Comparison of ENCODE assay signal across 10 cellular contexts in the genomic region with DNA sequence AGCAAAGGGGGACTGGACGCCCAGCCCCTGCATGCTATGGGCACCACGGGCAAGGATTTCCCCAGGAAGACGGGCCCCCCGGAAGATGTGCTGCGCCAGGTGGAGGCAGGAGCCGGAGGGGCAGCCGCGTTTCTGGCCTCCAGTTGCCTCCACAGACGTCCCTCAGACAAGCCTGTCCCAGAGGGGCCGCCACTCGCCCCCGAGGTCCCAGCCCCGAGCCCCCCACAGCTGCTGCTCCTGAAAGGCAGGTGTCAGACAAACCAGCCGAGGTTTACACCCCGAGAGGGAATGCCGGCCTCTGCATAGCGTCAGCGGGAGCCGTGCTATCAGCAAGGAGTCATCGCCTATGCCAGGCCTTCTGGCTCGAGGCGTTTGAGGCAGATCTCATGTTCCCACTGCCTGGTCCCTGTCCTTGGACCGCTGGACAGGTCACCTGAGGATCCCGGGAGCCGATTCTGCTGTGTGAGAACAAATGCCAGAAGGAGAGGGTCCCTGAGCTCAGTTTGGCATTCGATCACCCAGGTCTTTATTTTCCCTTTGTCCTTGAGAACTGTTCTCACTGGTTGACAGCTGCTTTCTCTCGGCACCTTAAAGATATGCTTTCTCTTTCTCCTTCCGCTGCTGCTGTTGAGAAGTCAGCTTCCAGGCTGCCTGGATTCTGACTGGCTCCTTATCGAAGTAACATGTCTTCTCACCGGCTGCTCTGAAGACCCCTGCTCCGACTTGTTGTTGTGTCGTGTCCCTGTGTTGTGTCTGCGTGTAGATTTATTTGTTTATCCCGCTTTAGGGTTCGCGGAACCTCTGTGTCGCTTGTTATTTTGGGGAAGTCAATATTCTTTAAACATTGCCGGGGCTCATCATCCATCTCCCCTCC. TPM values are rescaled to one million over a fixed set of nuclear protein-coding genes. Genes with fewer than 3 reads are reported as not detected.
DNase-seq lines count a peak whose midpoint lies in the region; ATAC-seq, FAIRE-seq and TF ChIP-seq lines count a peak whose summit lies in the region.
"Had no signal": no experiment of that assay in that cellular context is flagged by ENCODE, and none has a peak within 500 bp of the region (broad histone marks: within the 10 kb centered on the region; RNA-seq: fewer than 3 reads in every experiment).

No MANE protein-coding gene starts in this region.

- H3K4me2 ChIP-seq in HepG2 (ENCODE audit: low read depth, low read length), result peak overlapping the region; percentile 3; the same call in 1 of the 2 replicates

- TF ChIP-seq EP300 in HepG2 (IDR thresholded peaks at IDR 0.05; ENCODE audit: low read depth in 2 of 2, low read length in 2 of 2), result no peak
- no peak for TF ChIP-seq EP300 in HepG2 (CRISPR knock-in tag; IDR thresholded peaks at IDR 0.05; ENCODE audit: borderline replicate concordance)
- no peak for TF ChIP-seq EP300 in transverse colon (IDR thresholded peaks at IDR 0.05; ENCODE audit: low read depth)

- H3K36me3 Mint-ChIP-seq in activated CD4-positive, alpha-beta T cell treated with anti-CD3 and anti-CD28 coated beads, Interleukin-2, amount 10 ng/mL, durations not matched to agents 7 days and 5 days (ENCODE audit: low read depth), result no peaks in the 10 kb centered on the region
- H3K36me3 Mint-ChIP-seq: activated naive CD4-positive, alpha-beta T cell treated with anti-CD3 and anti-CD28 coated beads, Interleukin-2, amount 50 U/mL, for 72 hours had no signal

- H3K4me3 Mint-ChIP-seq in activated CD4-positive, alpha-beta T cell treated with anti-CD3 and anti-CD28 coated beads, Interleukin-2, amount 10 ng/mL, durations not matched to agents 7 days and 5 days, result no peak overlapping the region

- FAIRE-seq in HepG2 (lab: Jason Lieb, UNC), result no peak

- DNase-seq in activated CD4-positive, alpha-beta T cell treated with anti-CD3 and anti-CD28 coated beads for 1 hour, result peak; percentile 5
- DNase-seq in activated CD4-positive, alpha-beta T cell treated with anti-CD3 and anti-CD28 coated beads, Interleukin-2, amount 10 ng/mL, durations not matched to agents 7 days and 5 days, result no peak
- DNase-seq in body of pancreas (peak; percentile 25 to 49 (median 42)), HepG2 (ENCODE audit: low spot score) (no peak), transverse colon (peak; percentile 8), NCI-H1694 (lab: John Stamatoyannopoulos, UW) (no peak), AG20443 (ENCODE audit: low spot score) (no peak)
- DNase-seq: NCI-H1436 treated with DMSO at 0.1 percent for 48 hours had no signal

- H3K36me3 ChIP-seq in body of pancreas (replicated peaks in 1 of 2; ENCODE audit: insufficient read depth in 1 of 2, low read depth in 2 of 2) (no peaks in the 10 kb centered on the region), HepG2 (replicated peaks in 1 of 2; ENCODE audit: control insufficient read depth in 1 of 2, insufficient read depth in 2 of 2, low read length in 2 of 2) (no peaks in the 10 kb centered on the region), transverse colon (no peaks in the 10 kb centered on the region)

- POLR2A ChIA-PET in activated CD4-positive, alpha-beta T cell treated with anti-CD3 and anti-CD28 coated beads, Interleukin-2, amount 10 ng/mL, durations not matched to agents 7 days and 5 days (lab: Charles Lee), result no interaction called here
- POLR2A ChIA-PET in HepG2 (lab: Yijun Ruan, JAX), result no interaction called here

- H3K4me1 ChIP-seq in body of pancreas (peaks cover 3% of the 10 kb centered on the region), HepG2 (ENCODE audit: insufficient read depth, low read length) (peaks cover 10% of the 10 kb centered on the region; the same call in 1 of the 2 replicates), transverse colon (peaks cover 0 to 4% (median 0%) of the 10 kb centered on the region in 4 donors)

- peak; percentile 73 for ATAC-seq in body of pancreas
- ATAC-seq in HepG2, result peak; percentile 35
- ATAC-seq in HG02763 (IDR thresholded peaks at IDR 0.05; ENCODE audit: unreplicated experiment), result no peak

- in situ Hi-C loops in HepG2 (cut with HindIII; ENCODE audit: extremely low pct_ligation_motif_present, low pct_unique_long_range_greater_than_20kb), result no loop called here
- in situ Hi-C loops in transverse colon (cut with MboI; ENCODE audit: low pct_ligation_motif_present in 1 of 4, low pct_unique_long_range_greater_than_20kb in 1 of 4, low sequenced_read_pairs in 3 of 4), result no loop called here

- CTCF ChIA-PET in activated CD4-positive, alpha-beta T cell treated with anti-CD3 and anti-CD28 coated beads, Interleukin-2, amount 10 ng/mL, durations not matched to agents 7 days and 5 days (lab: Charles Lee), result interaction anchor here (2.3 kb wide), 1 partner anchor 13 kb away, joined by 10 read pairs; no protein-coding TSS in a partner anchor
- CTCF ChIA-PET in HepG2 (lab: Yijun Ruan, JAX; ENCODE audit: low intra/inter-chr PET ratio, low total read pairs), result no interaction called here

- BruUV-seq in HepG2 (replicated peaks; lab: Mats Ljungman, UMichigan), result no TSS peak

- H3K9me3 ChIP-seq in body of pancreas (no peaks in the 10 kb centered on the region), HepG2 (ENCODE audit: low read length) (no peaks in the 10 kb centered on the region), transverse colon (no peaks in the 10 kb centered on the region)

- intact Hi-C loops in body of pancreas (cut with DNase I), result no loop called here
- intact Hi-C loops in HepG2 (cut with micrococcal nuclease; ENCODE audit: unreplicated experiment), result no loop called here
- intact Hi-C loops in transverse colon (cut with DNase I; ENCODE audit: low total_unique reads), result no loop called here

- H3K27ac Mint-ChIP-seq in activated CD4-positive, alpha-beta T cell treated with anti-CD3 and anti-CD28 coated beads, Interleukin-2, amount 10 ng/mL, durations not matched to agents 7 days and 5 days, result no peak overlapping the region
- H3K27ac Mint-ChIP-seq: activated naive CD4-positive, alpha-beta T cell treated with anti-CD3 and anti-CD28 coated beads, Interleukin-2, amount 50 U/mL, for 72 hours had no signal

- no peaks in the 10 kb centered on the region for H3K79me2 ChIP-seq in HepG2 (ENCODE audit: insufficient read depth, low read length)

- no peak overlapping the region for H3K4me3 ChIP-seq in body of pancreas
- H3K4me3 ChIP-seq in HepG2 (replicated peaks in 1 of 3; ENCODE audit: insufficient read depth in 1 of 3, low read depth in 2 of 3, low read length in 3 of 3), result peak overlapping the region in 1 of 3 experiments; percentile 1; a peak in 1 of 6 replicates
- H3K4me3 ChIP-seq in transverse colon, result no peak overlapping the region

- no peaks in the 10 kb centered on the region for H3K27me3 Mint-ChIP-seq in activated CD4-positive, alpha-beta T cell treated with anti-CD3 and anti-CD28 coated beads, Interleukin-2, amount 10 ng/mL, durations not matched to agents 7 days and 5 days

- H2AFZ ChIP-seq in HepG2 (ENCODE audit: low read length), result no peak overlapping the region

- no peak overlapping the region for H3K27ac ChIP-seq in body of pancreas
- H3K27ac ChIP-seq in HepG2 (ENCODE audit: extremely low read length, insufficient read depth, low read length), result no peak overlapping the region
- H3K27ac ChIP-seq in transverse colon, result peak overlapping the region in 1 of 4 donors; percentile 21

- TF ChIP-seq CTCF in body of pancreas (IDR thresholded peaks at IDR 0.05) (no peak), HepG2 (CRISPR knock-in tag; IDR thresholded peaks at IDR 0.05) (no peak), transverse colon (IDR thresholded peaks at IDR 0.05) (no peak)

- TF ChIP-seq POLR2A in body of pancreas (IDR thresholded peaks at IDR 0.05) (no peak), HepG2 (IDR thresholded peaks at IDR 0.05; ENCODE audit: insufficient read depth in 1 of 2, low read depth in 2 of 2, low read length in 2 of 2) (no peak), transverse colon (IDR thresholded peaks at IDR 0.05) (no peak)

- H3K27me3 ChIP-seq in body of pancreas, result no peaks in the 10 kb centered on the region
- H3K27me3 ChIP-seq in HepG2 (ENCODE audit: control insufficient read depth in 1 of 2, insufficient read depth in 2 of 2, low read length in 2 of 2), result peaks cover 26 to 76% of the 10 kb centered on the region in 2 experiments
- no peaks in the 10 kb centered on the region for H3K27me3 ChIP-seq in transverse colon

- WGBS in body of pancreas, 2 donors, result 35 to 45% methylated on average over 19 to 38 of the region's 38 CpGs
- WGBS in HepG2 (ENCODE audit: low lambda C conversion rate), result 31% methylated on average over 28 of the region's 38 CpGs
- WGBS in transverse colon (ENCODE audit: low coverage in 1 of 2), 2 donors, result 20 to 60% methylated on average over 1 to 37 of the region's 38 CpGs

- H3K9ac ChIP-seq in HepG2 (ENCODE audit: insufficient read depth, low read depth, low read length), result no peak overlapping the region

- H4K20me1 ChIP-seq in HepG2 (ENCODE audit: insufficient read depth, low read length), result no peaks in the 10 kb centered on the region

- no peaks in the 10 kb centered on the region for H3K4me1 Mint-ChIP-seq in activated CD4-positive, alpha-beta T cell treated with anti-CD3 and anti-CD28 coated beads, Interleukin-2, amount 10 ng/mL, durations not matched to agents 7 days and 5 days

- TF ChIP-seq RAD21 in HepG2 (CRISPR knock-in tag; IDR thresholded peaks at IDR 0.05), result no peak

- no peaks in the 10 kb centered on the region for H3K9me3 Mint-ChIP-seq in activated CD4-positive, alpha-beta T cell treated with anti-CD3 and anti-CD28 coated beads, Interleukin-2, amount 10 ng/mL, durations not matched to agents 7 days and 5 days
- H3K9me3 Mint-ChIP-seq: activated naive CD4-positive, alpha-beta T cell treated with anti-CD3 and anti-CD28 coated beads, Interleukin-2, amount 50 U/mL, for 72 hours had no signal

RNA-seq across cellular contexts. Expression of a gene that starts 20.6 kb away (rescaled TPM):
- total RNA-seq in activated CD4-positive, alpha-beta T cell treated with anti-CD3 and anti-CD28 coated beads, Interleukin-2, amount 10 ng/mL, durations not matched to agents 7 days and 5 days, result not detected
- under 1 TPM in 1 of 2 donors, not detected in 1; under 0.01 TPM for total RNA-seq in body of pancreas
- not detected in 2 replicates for total RNA-seq in HepG2 (2016; rRNA removed; fragmentation: Illumina TruSeq; extraction: Trizol)
- not detected in 2 replicates for total RNA-seq in HepG2 (2016; cell fraction: cytosol; rRNA removed; fragmentation: Illumina TruSeq; extraction: Trizol; ENCODE audit: low read depth)
- 0.02 TPM in 1 of 2 replicates, not detected in the other for total RNA-seq in HepG2 (2016; cell fraction: insoluble cytoplasmic fraction; rRNA removed; fragmentation: Illumina TruSeq; extraction: Trizol)
- total RNA-seq in HepG2 (2016; cell fraction: membrane; rRNA removed; fragmentation: Illumina TruSeq; extraction: Trizol), result not detected in 2 replicates
- total RNA-seq in HepG2 (2016; cell fraction: nucleus; rRNA removed; fragmentation: Illumina TruSeq; extraction: Trizol), result not detected in 2 replicates
- not detected in 2 replicates for polyA plus RNA-seq in HepG2 (2011; rRNA removed)
- polyA plus RNA-seq in HepG2 (2011; cell fraction: cytosol; rRNA removed), result not detected in 2 replicates
- polyA plus RNA-seq in HepG2 (2011; cell fraction: nucleus; rRNA removed), result 0.03 TPM in 1 of 2 replicates, not detected in the other
- 0.13 and 0.15 TPM in 2 replicates for polyA plus RNA-seq in HepG2 (2012)
- not detected in 2 replicates for polyA plus RNA-seq in HepG2 (2016; cell fraction: cytosol; fragmentation: Illumina TruSeq; extraction: Trizol; ENCODE audit: low read depth)
- not detected in 2 replicates for polyA plus RNA-seq in HepG2 (2016; cell fraction: insoluble cytoplasmic fraction; fragmentation: Illumina TruSeq; extraction: Trizol; ENCODE audit: low read depth)
- not detected in 2 replicates for polyA plus RNA-seq in HepG2 (2016; cell fraction: membrane; fragmentation: Illumina TruSeq; extraction: Trizol; ENCODE audit: low read depth)
- polyA plus RNA-seq in HepG2 (2016; cell fraction: nucleus; fragmentation: Illumina TruSeq; extraction: Trizol; ENCODE audit: insufficient read depth, low read depth), result not detected in 2 replicates
- not detected in 2 replicates for polyA minus RNA-seq in HepG2 (2011; rRNA and poly(A)+ RNA removed; ENCODE audit: low replicate concordance)
- not detected in 2 replicates for polyA minus RNA-seq in HepG2 (2011; cell fraction: cytosol; rRNA and poly(A)+ RNA removed)
- polyA minus RNA-seq in HepG2 (2011; cell fraction: nucleus; rRNA and poly(A)+ RNA removed), result not detected in 2 replicates
- total RNA-seq in transverse colon, result not detected
- total RNA-seq: activated naive CD4-positive, alpha-beta T cell treated with anti-CD3 and anti-CD28 coated beads, Interleukin-2, amount 50 U/mL, for 72 hours had no signal

RNA-seq across cellular contexts. Expression of a gene that starts 30.8 kb away (rescaled TPM):
- not detected for total RNA-seq in activated CD4-positive, alpha-beta T cell treated with anti-CD3 and anti-CD28 coated beads, Interleukin-2, amount 10 ng/mL, durations not matched to agents 7 days and 5 days
- total RNA-seq in body of pancreas (under 1 TPM in 1 of 2 donors, not detected in 1; 0.26 TPM), HepG2 (2016; rRNA removed; fragmentation: Illumina TruSeq; extraction: Trizol) (13.5 and 14.0 TPM in 2 replicates), transverse colon (10 to 100 TPM in 1 of 4 donors, 1 to 10 TPM in 2, not detected in 1; 4.9 to 11.6 (median 9.8) TPM)
- 3.1 and 3.7 TPM in 2 replicates for total RNA-seq in HepG2 (2016; cell fraction: cytosol; rRNA removed; fragmentation: Illumina TruSeq; extraction: Trizol; ENCODE audit: low read depth)
- 11.5 and 15.3 TPM in 2 replicates for total RNA-seq in HepG2 (2016; cell fraction: insoluble cytoplasmic fraction; rRNA removed; fragmentation: Illumina TruSeq; extraction: Trizol)
- total RNA-seq in HepG2 (2016; cell fraction: membrane; rRNA removed; fragmentation: Illumina TruSeq; extraction: Trizol), result 10.1 and 12.0 TPM in 2 replicates
- 8.9 and 10.1 TPM in 2 replicates for total RNA-seq in HepG2 (2016; cell fraction: nucleus; rRNA removed; fragmentation: Illumina TruSeq; extraction: Trizol)
- 3.0 and 3.6 TPM in 2 replicates for polyA plus RNA-seq in HepG2 (2011; rRNA removed)
- polyA plus RNA-seq in HepG2 (2011; cell fraction: cytosol; rRNA removed), result 2.4 and 4.2 TPM in 2 replicates
- polyA plus RNA-seq in HepG2 (2011; cell fraction: nucleus; rRNA removed), result 8.9 and 9.1 TPM in 2 replicates
- polyA plus RNA-seq in HepG2 (2012), result 2.1 and 4.1 TPM in 2 replicates
- polyA plus RNA-seq in HepG2 (2016; cell fraction: cytosol; fragmentation: Illumina TruSeq; extraction: Trizol; ENCODE audit: low read depth), result 3.4 TPM in 2 replicates
- polyA plus RNA-seq in HepG2 (2016; cell fraction: insoluble cytoplasmic fraction; fragmentation: Illumina TruSeq; extraction: Trizol; ENCODE audit: low read depth), result 11.8 and 13.7 TPM in 2 replicates
- polyA plus RNA-seq in HepG2 (2016; cell fraction: membrane; fragmentation: Illumina TruSeq; extraction: Trizol; ENCODE audit: low read depth), result 8.3 and 8.8 TPM in 2 replicates
- polyA plus RNA-seq in HepG2 (2016; cell fraction: nucleus; fragmentation: Illumina TruSeq; extraction: Trizol; ENCODE audit: insufficient read depth, low read depth), result 15.9 and 16.1 TPM in 2 replicates
- 5.4 TPM in 1 of 2 replicates, not detected in the other for polyA minus RNA-seq in HepG2 (2011; rRNA and poly(A)+ RNA removed; ENCODE audit: low replicate concordance)
- 1.8 and 2.0 TPM in 2 replicates for polyA minus RNA-seq in HepG2 (2011; cell fraction: cytosol; rRNA and poly(A)+ RNA removed)
- 1.3 and 2.5 TPM in 2 replicates for polyA minus RNA-seq in HepG2 (2011; cell fraction: nucleus; rRNA and poly(A)+ RNA removed)
- total RNA-seq: activated naive CD4-positive, alpha-beta T cell treated with anti-CD3 and anti-CD28 coated beads, Interleukin-2, amount 50 U/mL, for 72 hours had no signal

RNA-seq across cellular contexts. Expression of a gene that starts 58.1 kb away (rescaled TPM):
- not detected for total RNA-seq in activated CD4-positive, alpha-beta T cell treated with anti-CD3 and anti-CD28 coated beads, Interleukin-2, amount 10 ng/mL, durations not matched to agents 7 days and 5 days
- total RNA-seq in body of pancreas (1 to 10 TPM in 1 of 2 donors, not detected in 1; 1.6 TPM), HepG2 (2016; rRNA removed; fragmentation: Illumina TruSeq; extraction: Trizol) (30.5 and 41.9 TPM in 2 replicates), transverse colon (1 to 10 TPM in 1 of 4 donors, under 1 TPM in 2, not detected in 1; 0.32 to 2.2 (median 0.82) TPM)
- 13.0 and 14.7 TPM in 2 replicates for total RNA-seq in HepG2 (2016; cell fraction: cytosol; rRNA removed; fragmentation: Illumina TruSeq; extraction: Trizol; ENCODE audit: low read depth)
- total RNA-seq in HepG2 (2016; cell fraction: insoluble cytoplasmic fraction; rRNA removed; fragmentation: Illumina TruSeq; extraction: Trizol), result 26.6 and 43.3 TPM in 2 replicates
- total RNA-seq in HepG2 (2016; cell fraction: membrane; rRNA removed; fragmentation: Illumina TruSeq; extraction: Trizol), result 16.6 and 19.6 TPM in 2 replicates
- 38.2 and 44.0 TPM in 2 replicates for total RNA-seq in HepG2 (2016; cell fraction: nucleus; rRNA removed; fragmentation: Illumina TruSeq; extraction: Trizol)
- 96.1 and 133 TPM in 2 replicates for polyA plus RNA-seq in HepG2 (2011; rRNA removed)
- 35.6 and 52.0 TPM in 2 replicates for polyA plus RNA-seq in HepG2 (2011; cell fraction: cytosol; rRNA removed)
- 938 and 1,041 TPM in 2 replicates for polyA plus RNA-seq in HepG2 (2011; cell fraction: nucleus; rRNA removed)
- polyA plus RNA-seq in HepG2 (2012), result 57.7 and 74.1 TPM in 2 replicates
- 16.7 and 17.4 TPM in 2 replicates for polyA plus RNA-seq in HepG2 (2016; cell fraction: cytosol; fragmentation: Illumina TruSeq; extraction: Trizol; ENCODE audit: low read depth)
- polyA plus RNA-seq in HepG2 (2016; cell fraction: insoluble cytoplasmic fraction; fragmentation: Illumina TruSeq; extraction: Trizol; ENCODE audit: low read depth), result 26.4 and 36.5 TPM in 2 replicates
- 15.2 and 17.5 TPM in 2 replicates for polyA plus RNA-seq in HepG2 (2016; cell fraction: membrane; fragmentation: Illumina TruSeq; extraction: Trizol; ENCODE audit: low read depth)
- 101 and 109 TPM in 2 replicates for polyA plus RNA-seq in HepG2 (2016; cell fraction: nucleus; fragmentation: Illumina TruSeq; extraction: Trizol; ENCODE audit: insufficient read depth, low read depth)
- 67.0 TPM in 1 of 2 replicates, not detected in the other for polyA minus RNA-seq in HepG2 (2011; rRNA and poly(A)+ RNA removed; ENCODE audit: low replicate concordance)
- polyA minus RNA-seq in HepG2 (2011; cell fraction: cytosol; rRNA and poly(A)+ RNA removed), result 22.8 and 31.0 TPM in 2 replicates
- polyA minus RNA-seq in HepG2 (2011; cell fraction: nucleus; rRNA and poly(A)+ RNA removed), result 64.6 and 66.1 TPM in 2 replicates
- total RNA-seq: activated naive CD4-positive, alpha-beta T cell treated with anti-CD3 and anti-CD28 coated beads, Interleukin-2, amount 50 U/mL, for 72 hours had no signal

Comparison
In these comparisons a context has a peak if more than half of its experiments do, and no peak if none do; other contexts are left out.
1. DNase-seq: peak in activated CD4-positive, alpha-beta T cell treated with anti-CD3 and anti-CD28 coated beads for 1 hour (single experiment), body of pancreas (4 of 4) and transverse colon (single experiment); none in activated CD4-positive, alpha-beta T cell treated with anti-CD3 and anti-CD28 coated beads, Interleukin-2, amount 10 ng/mL, durations not matched to agents 7 days and 5 days (single experiment), HepG2 (single experiment), NCI-H1694 (single experiment) and AG20443 (single experiment).
2. RNA of a gene that starts 58.1 kb away (total RNA-seq): 13.0 to 44.0 TPM in HepG2; 1.6 TPM in body of pancreas, 0.32 to 2.2 TPM in transverse colon and not detected in activated CD4-positive, alpha-beta T cell treated with anti-CD3 and anti-CD28 coated beads, Interleukin-2, amount 10 ng/mL, durations not matched to agents 7 days and 5 days; every median in the first group is over 4 times any median in the second.